1 cellular context compared by ENCODE assay signal in genomic region chr12:124509676-124510300, GRCh38.
TF ChIP-seq lines count a peak whose summit lies in the region.

No MANE protein-coding gene starts in this region.

TF ChIP-seq in HepG2, 621 proteins besides CTCF, POLR2A, EP300 and RAD21 (continued from another document and continues in another):
- TF ChIP-seq BCLAF1 (IDR thresholded peaks at IDR 0.05): no peak
- no peak for TF ChIP-seq ZNF317 (CRISPR knock-in tag; IDR thresholded peaks at IDR 0.05)
- TF ChIP-seq, protein P1, sequence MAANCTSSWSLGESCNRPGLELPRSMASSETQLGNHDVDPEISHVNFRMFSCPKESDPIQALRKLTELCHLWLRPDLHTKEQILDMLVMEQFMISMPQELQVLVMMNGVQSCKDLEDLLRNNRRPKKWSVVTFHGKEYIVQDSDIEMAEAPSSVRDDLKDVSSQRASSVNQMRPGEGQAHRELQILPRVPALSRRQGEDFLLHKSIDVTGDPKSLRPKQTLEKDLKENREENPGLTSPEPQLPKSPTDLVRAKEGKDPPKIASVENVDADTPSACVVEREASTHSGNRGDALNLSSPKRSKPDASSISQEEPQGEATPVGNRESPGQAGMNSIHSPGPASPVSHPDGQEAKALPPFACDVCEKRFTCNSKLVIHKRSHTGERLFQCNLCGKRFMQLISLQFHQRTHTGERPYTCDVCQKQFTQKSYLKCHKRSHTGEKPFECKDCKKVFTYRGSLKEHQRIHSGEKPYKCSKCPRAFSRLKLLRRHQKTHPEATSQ (CRISPR knock-in tag; IDR thresholded peaks at IDR 0.05; ENCODE audit: borderline replicate concordance): no peak
- no peak; the same call in 1 of the 2 replicates for TF ChIP-seq ERF (CRISPR knock-in tag; IDR thresholded peaks at IDR 0.05)
- no peak for TF ChIP-seq FLYWCH1 (CRISPR knock-in tag; IDR thresholded peaks at IDR 0.05)
- no peak for TF ChIP-seq NFYB (CRISPR knock-in tag; IDR thresholded peaks at IDR 0.05)
- no peak for TF ChIP-seq ZNF282 (IDR thresholded peaks at IDR 0.05; ENCODE audit: partially characterized antibody)
- peak; percentile 36 for TF ChIP-seq ASH2L (IDR thresholded peaks at IDR 0.05; ENCODE audit: insufficient read length, low read depth, low read length)
- no peak for TF ChIP-seq MBD4 (IDR thresholded peaks at IDR 0.05; ENCODE audit: borderline replicate concordance, low read length)
- peak; percentile 85 for TF ChIP-seq SIX1 (CRISPR knock-in tag; IDR thresholded peaks at IDR 0.05; ENCODE audit: borderline replicate concordance)
- no peak for TF ChIP-seq ZNF333 (CRISPR knock-in tag; IDR thresholded peaks at IDR 0.05; ENCODE audit: borderline replicate concordance)
- no peak for TF ChIP-seq TFE3 (CRISPR knock-in tag; IDR thresholded peaks at IDR 0.05)
- no peak for TF ChIP-seq JUND (CRISPR knock-in tag; IDR thresholded peaks at IDR 0.05)
- TF ChIP-seq CBX5 (CRISPR knock-in tag; IDR thresholded peaks at IDR 0.05; ENCODE audit: borderline replicate concordance): no peak
- TF ChIP-seq ZNF672 (CRISPR knock-in tag; IDR thresholded peaks at IDR 0.05): no peak
- TF ChIP-seq ZNF75D (CRISPR knock-in tag; IDR thresholded peaks at IDR 0.05; ENCODE audit: borderline replicate concordance): no peak
- TF ChIP-seq ATF1 (CRISPR knock-in tag; IDR thresholded peaks at IDR 0.05): no peak
- TF ChIP-seq SAP130 (CRISPR knock-in tag; IDR thresholded peaks at IDR 0.05; ENCODE audit: low read depth): peak; percentile 79
- no peak for TF ChIP-seq HNRNPUL1 (IDR thresholded peaks at IDR 0.05; ENCODE audit: low read depth, low read length)
- TF ChIP-seq, protein P2, sequence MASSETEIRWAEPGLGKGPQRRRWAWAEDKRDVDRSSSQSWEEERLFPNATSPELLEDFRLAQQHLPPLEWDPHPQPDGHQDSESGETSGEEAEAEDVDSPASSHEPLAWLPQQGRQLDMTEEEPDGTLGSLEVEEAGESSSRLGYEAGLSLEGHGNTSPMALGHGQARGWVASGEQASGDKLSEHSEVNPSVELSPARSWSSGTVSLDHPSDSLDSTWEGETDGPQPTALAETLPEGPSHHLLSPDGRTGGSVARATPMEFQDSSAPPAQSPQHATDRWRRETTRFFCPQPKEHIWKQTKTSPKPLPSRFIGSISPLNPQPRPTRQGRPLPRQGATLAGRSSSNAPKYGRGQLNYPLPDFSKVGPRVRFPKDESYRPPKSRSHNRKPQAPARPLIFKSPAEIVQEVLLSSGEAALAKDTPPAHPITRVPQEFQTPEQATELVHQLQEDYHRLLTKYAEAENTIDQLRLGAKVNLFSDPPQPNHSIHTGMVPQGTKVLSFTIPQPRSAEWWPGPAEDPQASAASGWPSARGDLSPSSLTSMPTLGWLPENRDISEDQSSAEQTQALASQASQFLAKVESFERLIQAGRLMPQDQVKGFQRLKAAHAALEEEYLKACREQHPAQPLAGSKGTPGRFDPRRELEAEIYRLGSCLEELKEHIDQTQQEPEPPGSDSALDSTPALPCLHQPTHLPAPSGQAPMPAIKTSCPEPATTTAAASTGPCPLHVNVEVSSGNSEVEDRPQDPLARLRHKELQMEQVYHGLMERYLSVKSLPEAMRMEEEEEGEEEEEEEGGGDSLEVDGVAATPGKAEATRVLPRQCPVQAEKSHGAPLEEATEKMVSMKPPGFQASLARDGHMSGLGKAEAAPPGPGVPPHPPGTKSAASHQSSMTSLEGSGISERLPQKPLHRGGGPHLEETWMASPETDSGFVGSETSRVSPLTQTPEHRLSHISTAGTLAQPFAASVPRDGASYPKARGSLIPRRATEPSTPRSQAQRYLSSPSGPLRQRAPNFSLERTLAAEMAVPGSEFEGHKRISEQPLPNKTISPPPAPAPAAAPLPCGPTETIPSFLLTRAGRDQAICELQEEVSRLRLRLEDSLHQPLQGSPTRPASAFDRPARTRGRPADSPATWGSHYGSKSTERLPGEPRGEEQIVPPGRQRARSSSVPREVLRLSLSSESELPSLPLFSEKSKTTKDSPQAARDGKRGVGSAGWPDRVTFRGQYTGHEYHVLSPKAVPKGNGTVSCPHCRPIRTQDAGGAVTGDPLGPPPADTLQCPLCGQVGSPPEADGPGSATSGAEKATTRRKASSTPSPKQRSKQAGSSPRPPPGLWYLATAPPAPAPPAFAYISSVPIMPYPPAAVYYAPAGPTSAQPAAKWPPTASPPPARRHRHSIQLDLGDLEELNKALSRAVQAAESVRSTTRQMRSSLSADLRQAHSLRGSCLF (CRISPR knock-in tag; IDR thresholded peaks at IDR 0.05; ENCODE audit: borderline replicate concordance): no peak
- TF ChIP-seq ZNF24 (IDR thresholded peaks at IDR 0.05): no peak
- TF ChIP-seq ZNF660 (CRISPR knock-in tag; IDR thresholded peaks at IDR 0.05; ENCODE audit: borderline replicate concordance, low read depth): no peak
- TF ChIP-seq ZFP36L2 (CRISPR knock-in tag; IDR thresholded peaks at IDR 0.05): no peak
- no peak; the same call in 1 of the 2 replicates for TF ChIP-seq ZSCAN31 (CRISPR knock-in tag; IDR thresholded peaks at IDR 0.05; ENCODE audit: low read depth)
- no peak for TF ChIP-seq CBX2 (IDR thresholded peaks at IDR 0.05; ENCODE audit: low read depth, low read length)
- TF ChIP-seq CBX2 (CRISPR knock-in tag; IDR thresholded peaks at IDR 0.05; ENCODE audit: low read depth): no peak
- no peak for TF ChIP-seq STAT5B (CRISPR knock-in tag; IDR thresholded peaks at IDR 0.05)
- no peak for TF ChIP-seq NFE2L2 (IDR thresholded peaks at IDR 0.05; ENCODE audit: low read length)
- no peak for TF ChIP-seq ZNF816 (CRISPR knock-in tag; IDR thresholded peaks at IDR 0.05; ENCODE audit: borderline replicate concordance)
- no peak for TF ChIP-seq NFRKB (IDR thresholded peaks at IDR 0.05)
- TF ChIP-seq, protein P3, sequence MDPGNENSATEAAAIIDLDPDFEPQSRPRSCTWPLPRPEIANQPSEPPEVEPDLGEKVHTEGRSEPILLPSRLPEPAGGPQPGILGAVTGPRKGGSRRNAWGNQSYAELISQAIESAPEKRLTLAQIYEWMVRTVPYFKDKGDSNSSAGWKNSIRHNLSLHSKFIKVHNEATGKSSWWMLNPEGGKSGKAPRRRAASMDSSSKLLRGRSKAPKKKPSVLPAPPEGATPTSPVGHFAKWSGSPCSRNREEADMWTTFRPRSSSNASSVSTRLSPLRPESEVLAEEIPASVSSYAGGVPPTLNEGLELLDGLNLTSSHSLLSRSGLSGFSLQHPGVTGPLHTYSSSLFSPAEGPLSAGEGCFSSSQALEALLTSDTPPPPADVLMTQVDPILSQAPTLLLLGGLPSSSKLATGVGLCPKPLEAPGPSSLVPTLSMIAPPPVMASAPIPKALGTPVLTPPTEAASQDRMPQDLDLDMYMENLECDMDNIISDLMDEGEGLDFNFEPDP (CRISPR knock-in tag; conservative IDR thresholded peaks at IDR 0.05): no peak
- TF ChIP-seq SPEN (CRISPR knock-in tag; IDR thresholded peaks at IDR 0.05; ENCODE audit: low read depth): no peak
- no peak for TF ChIP-seq ZNF790 (CRISPR knock-in tag; IDR thresholded peaks at IDR 0.05; ENCODE audit: borderline replicate concordance)
- no peak for TF ChIP-seq PRDM10 (CRISPR knock-in tag; IDR thresholded peaks at IDR 0.05; ENCODE audit: low read depth)
- TF ChIP-seq ZNF552 (CRISPR knock-in tag; IDR thresholded peaks at IDR 0.05; ENCODE audit: borderline replicate concordance): no peak
- peak; percentile 31; the same call in 1 of the 2 replicates for TF ChIP-seq ATF7-NPFF (CRISPR knock-in tag; IDR thresholded peaks at IDR 0.05; ENCODE audit: low read depth)
- no peak for TF ChIP-seq MTA1 (CRISPR knock-in tag; IDR thresholded peaks at IDR 0.05; ENCODE audit: borderline replicate concordance)
- TF ChIP-seq MYPOP (CRISPR knock-in tag; IDR thresholded peaks at IDR 0.05): 0 out of 2 replicates have a peak, but pooled peaks have one; percentile 52
- TF ChIP-seq ZNF841 (CRISPR knock-in tag; IDR thresholded peaks at IDR 0.05; ENCODE audit: borderline replicate concordance): no peak
- no peak for TF ChIP-seq NCOR1 (IDR thresholded peaks at IDR 0.05; ENCODE audit: borderline replicate concordance, low read length)
- peak; percentile 43; the same call in 1 of the 2 replicates for TF ChIP-seq TFAP4 (IDR thresholded peaks at IDR 0.05; ENCODE audit: borderline replicate concordance, low read depth)
- TF ChIP-seq DPF2 (CRISPR knock-in tag; IDR thresholded peaks at IDR 0.05; ENCODE audit: borderline replicate concordance, low read depth): peak; percentile 15; the same call in 1 of the 2 replicates
- TF ChIP-seq ZSCAN25 (CRISPR knock-in tag; IDR thresholded peaks at IDR 0.05): no peak
- no peak for TF ChIP-seq MED8 (CRISPR knock-in tag; IDR thresholded peaks at IDR 0.05; ENCODE audit: insufficient replicate concordance)
- TF ChIP-seq, protein P4, sequence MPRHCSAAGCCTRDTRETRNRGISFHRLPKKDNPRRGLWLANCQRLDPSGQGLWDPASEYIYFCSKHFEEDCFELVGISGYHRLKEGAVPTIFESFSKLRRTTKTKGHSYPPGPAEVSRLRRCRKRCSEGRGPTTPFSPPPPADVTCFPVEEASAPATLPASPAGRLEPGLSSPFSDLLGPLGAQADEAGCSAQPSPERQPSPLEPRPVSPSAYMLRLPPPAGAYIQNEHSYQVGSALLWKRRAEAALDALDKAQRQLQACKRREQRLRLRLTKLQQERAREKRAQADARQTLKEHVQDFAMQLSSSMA (CRISPR knock-in tag; IDR thresholded peaks at IDR 0.05): no peak
- TF ChIP-seq KDM2A (CRISPR knock-in tag; IDR thresholded peaks at IDR 0.05; ENCODE audit: borderline replicate concordance, low read depth): no peak
